In the genomic region with DNA sequence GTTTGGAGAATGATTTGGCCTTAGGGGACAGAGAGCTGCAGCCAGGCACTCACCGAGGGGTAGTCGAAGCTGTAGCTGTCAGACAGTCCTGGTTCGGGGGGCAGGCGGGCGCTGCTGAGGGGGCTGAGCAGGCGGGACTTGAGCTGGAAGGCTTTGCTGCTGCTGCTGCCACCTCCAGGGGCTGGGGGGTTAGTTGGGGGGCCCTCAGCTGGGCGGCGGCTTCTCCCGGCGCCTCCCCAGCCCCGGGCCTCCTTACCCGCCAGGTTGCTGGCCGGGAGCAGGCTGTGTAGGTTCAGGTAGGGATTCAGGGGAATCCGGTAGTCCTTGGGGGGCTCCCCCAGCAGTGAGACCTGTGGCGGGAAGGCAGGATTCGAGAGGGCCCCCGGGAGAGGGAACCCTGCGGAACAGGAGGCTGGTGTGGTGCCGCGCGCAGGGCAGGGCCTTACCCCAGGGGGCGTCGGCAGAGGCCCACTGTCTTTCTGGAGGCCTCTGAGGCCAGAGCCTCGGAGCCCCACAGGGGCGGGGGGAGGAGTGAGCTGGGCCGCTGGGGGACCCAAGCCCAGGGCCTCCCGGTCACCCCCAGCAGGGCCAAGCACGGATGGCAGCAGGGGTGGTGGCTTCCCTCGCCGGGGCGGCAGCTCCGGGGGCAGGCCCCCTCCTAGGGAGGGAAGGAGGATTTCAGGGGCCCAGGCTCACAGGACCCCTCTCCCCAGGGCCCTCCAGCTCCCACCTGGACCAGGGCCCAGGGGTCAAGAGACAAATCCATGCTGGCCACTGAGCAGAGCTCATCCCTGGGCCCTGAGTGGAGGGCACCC, we compare ENCODE assay signal across 24 cellular contexts. TPM values are rescaled to one million over a fixed set of nuclear protein-coding genes. Genes with fewer than 3 reads are reported as not detected.
DNase-seq lines count a peak whose midpoint lies in the region; ATAC-seq and TF ChIP-seq lines count a peak whose summit lies in the region.
"Had no signal": no experiment of that assay in that cellular context is flagged by ENCODE, and none has a peak within 500 bp of the region (broad histone marks: within the 10 kb centered on the region; RNA-seq: fewer than 3 reads in every experiment).

No MANE protein-coding gene starts in this region.

- TSS peak; percentile 8 for BruUV-seq in mammary epithelial cell (replicated peaks; lab: Mats Ljungman, UMichigan)

- H3K36me3 Mint-ChIP-seq in T-helper 17 cell (ENCODE audit: low read depth): peaks cover 8% of the 10 kb centered on the region

- H3K4me1 ChIP-seq in mammary epithelial cell (ENCODE audit: insufficient read depth, low read length) (peaks cover 8% of the 10 kb centered on the region), breast epithelium (no peaks in the 10 kb centered on the region), mucosa of rectum (ENCODE audit: control insufficient read depth in 2 of 2, insufficient read depth in 2 of 2, low read length in 2 of 2) (peaks cover 25 to 29% of the 10 kb centered on the region in 2 donors), transverse colon (peaks cover 9 to 22% (median 21%) of the 10 kb centered on the region in 4 donors)

- no peaks in the 10 kb centered on the region for H4K20me1 ChIP-seq in mammary epithelial cell (ENCODE audit: insufficient read depth, low read length)

- intact Hi-C loops in mammary epithelial cell (cut with micrococcal nuclease) (no loop called here), breast epithelium (cut with DNase I; ENCODE audit: low total_unique reads) (no loop called here), transverse colon (cut with DNase I; ENCODE audit: low total_unique reads) (no loop called here)

- H3K4me1 Mint-ChIP-seq in T-helper 17 cell: peaks cover 10% of the 10 kb centered on the region

- H3K27ac ChIP-seq in mammary epithelial cell (ENCODE audit: insufficient read depth, low read depth, low read length): no peak overlapping the region
- H3K27ac ChIP-seq in breast epithelium: no peak overlapping the region
- peak overlapping the region; percentile 85 to 95 for H3K27ac ChIP-seq in mucosa of rectum (ENCODE audit: low read depth in 2 of 2, low read length in 2 of 2)
- H3K27ac ChIP-seq in transverse colon: peak overlapping the region; percentile 76 to 79 (median 77)
- H3K27ac ChIP-seq: 22Rv1, KMS-11, RWPE1, SK-N-MC had no signal

- no peak overlapping the region for H2AFZ ChIP-seq in mammary epithelial cell (ENCODE audit: low read depth, low read length)
- H2AFZ ChIP-seq: GM23338 had no signal

- 97% methylated on average over 5 of the region's 32 CpGs for WGBS in mammary epithelial cell (ENCODE audit: low coverage, missing lambda C conversion rate)
- WGBS in transverse colon (ENCODE audit: low coverage in 1 of 2), 2 donors: 93% methylated on average over 23 of the region's 32 CpGs; no CpG with 5 or more reads in 1 of the 2 donors

- dilution Hi-C loops in mammary epithelial cell (cut with HindIII; ENCODE audit: low sequenced_read_pairs): no loop called here

- in situ Hi-C loops in mammary epithelial cell (cut with MboI; ENCODE audit: low sequenced_read_pairs in 2 of 2) (no loop called here), transverse colon (cut with MboI; ENCODE audit: low pct_ligation_motif_present in 1 of 4, low pct_unique_long_range_greater_than_20kb in 1 of 4, low sequenced_read_pairs in 3 of 4) (no loop called here)

- H3K9ac ChIP-seq in mammary epithelial cell (ENCODE audit: insufficient read depth, low read length): no peak overlapping the region
- peak overlapping the region in 1 of 2 donors; percentile 75 for H3K9ac ChIP-seq in mucosa of rectum (ENCODE audit: low read depth in 1 of 2, low read length in 2 of 2)
- H3K9ac ChIP-seq: KMS-11 had no signal

- H3K36me3 ChIP-seq in mammary epithelial cell (ENCODE audit: insufficient read depth, low read length): peaks cover 9% of the 10 kb centered on the region
- H3K36me3 ChIP-seq in breast epithelium: peaks cover 21% of the 10 kb centered on the region
- peaks cover 31 to 48% of the 10 kb centered on the region in 2 donors for H3K36me3 ChIP-seq in mucosa of rectum (ENCODE audit: control insufficient read depth in 2 of 2, insufficient read depth in 2 of 2, low read length in 2 of 2)
- peaks cover 0 to 35% (median 6%) of the 10 kb centered on the region in 4 donors for H3K36me3 ChIP-seq in transverse colon

- H3K4me3 ChIP-seq in mammary epithelial cell (replicated peaks in 1 of 3; ENCODE audit: insufficient read depth in 1 of 3, low read depth in 2 of 3, low read length in 3 of 3) (no peak overlapping the region), breast epithelium (no peak overlapping the region), mucosa of rectum (ENCODE audit: low read length in 2 of 2) (peak overlapping the region in 1 of 2 donors; percentile 12), transverse colon (no peak overlapping the region)
- H3K4me3 ChIP-seq: GM23338, HAP-1, SK-N-MC had no signal

- H3K27ac Mint-ChIP-seq in T-helper 17 cell: peak overlapping the region; percentile 65
- H3K27ac Mint-ChIP-seq: GM23338 had no signal

- CTCF ChIA-PET in mammary epithelial cell (lab: Charles Lee; ENCODE audit: low non-redundant PET): no interaction called here

- H3K9me3 ChIP-seq in mammary epithelial cell (replicated peaks; ENCODE audit: insufficient read depth, low read length): no peaks in the 10 kb centered on the region
- no peaks in the 10 kb centered on the region for H3K9me3 ChIP-seq in breast epithelium
- no peaks in the 10 kb centered on the region for H3K9me3 ChIP-seq in T-helper 17 cell (ENCODE audit: control insufficient read depth, low read length, poor library complexity, severe bottlenecking)
- no peaks in the 10 kb centered on the region for H3K9me3 ChIP-seq in mucosa of rectum (ENCODE audit: control insufficient read depth in 2 of 2, low read length in 2 of 2)
- no peaks in the 10 kb centered on the region for H3K9me3 ChIP-seq in transverse colon
- H3K9me3 ChIP-seq: BE2C, HAP-1 had no signal

- peak overlapping the region; percentile 36 for H3K4me3 Mint-ChIP-seq in T-helper 17 cell
- H3K4me3 Mint-ChIP-seq: GM23338 had no signal

- DNase-seq in mammary epithelial cell (no peak), breast epithelium (ENCODE audit: low spot score in 2 of 2) (no peak), T-helper 17 cell (no peak), transverse colon (no peak), SW 1271 (lab: John Stamatoyannopoulos, UW) (no peak), DMS53 (lab: John Stamatoyannopoulos, UW) (no peak)
- DNase-seq: BE2C, DMS153, IMR-90, MM.1S, NCI-H1694, NCI-H2029 treated with DMSO at 0.1 percent for 48 hours, NCI-H226, NCI-H510A, NCI-H69, SHP77 treated with DMSO at 0.1 percent for 48 hours had no signal

- TF ChIP-seq CTCF in mammary epithelial cell (conservative IDR thresholded peaks at IDR 0.05 in 1 of 2, IDR thresholded peaks at IDR 0.05 in 1 of 2; ENCODE audit: extremely low read depth in 1 of 2, insufficient read depth in 1 of 2, low read depth in 1 of 2, low read length in 2 of 2) (no peak), breast epithelium (IDR thresholded peaks at IDR 0.05) (no peak), transverse colon (IDR thresholded peaks at IDR 0.05) (no peak)

- no peak for TF ChIP-seq POLR2A in breast epithelium (IDR thresholded peaks at IDR 0.05)
- TF ChIP-seq POLR2A in transverse colon (IDR thresholded peaks at IDR 0.05): no peak

- H3K4me2 ChIP-seq in mammary epithelial cell (ENCODE audit: insufficient read depth, low read depth, low read length): no peak overlapping the region
- H3K4me2 ChIP-seq: GM23338, KMS-11 had no signal

- TF ChIP-seq EP300 in transverse colon (IDR thresholded peaks at IDR 0.05; ENCODE audit: low read depth): no peak

- H3K27me3 ChIP-seq in mammary epithelial cell (ENCODE audit: insufficient read depth, low read length): no peaks in the 10 kb centered on the region
- no peaks in the 10 kb centered on the region for H3K27me3 ChIP-seq in breast epithelium
- H3K27me3 ChIP-seq in mucosa of rectum (ENCODE audit: control insufficient read depth in 2 of 2, insufficient read depth in 2 of 2, low read length in 2 of 2): no peaks in the 10 kb centered on the region
- no peaks in the 10 kb centered on the region for H3K27me3 ChIP-seq in transverse colon
- H3K27me3 ChIP-seq: BE2C had no signal

- no peaks in the 10 kb centered on the region for H3K27me3 Mint-ChIP-seq in T-helper 17 cell

- ATAC-seq in T-helper 17 cell (no peak), GM21381 (IDR thresholded peaks at IDR 0.05; ENCODE audit: unreplicated experiment) (no peak)
- ATAC-seq: GM23338 had no signal

- peaks cover 2% of the 10 kb centered on the region for H3K79me2 ChIP-seq in mammary epithelial cell (ENCODE audit: insufficient read depth, low read length)

RNA-seq across cellular contexts. Expression of a gene that starts 5.0 kb away (rescaled TPM):
- total RNA-seq in mammary epithelial cell (10 to 100 TPM; 23.5 to 28.7 TPM), breast epithelium (10 to 100 TPM; 14.7 to 19.9 (median 15.7) TPM), T-helper 17 cell (1 to 10 TPM; 3.3 to 5.9 TPM), transverse colon (10 to 100 TPM in 1 of 4 donors, 1 to 10 TPM in 2, not detected in 1; 6.1 to 28.9 (median 8.4) TPM)
- 38.2 TPM for polyA plus RNA-seq in mammary epithelial cell
- 3.6 TPM for polyA minus RNA-seq in mammary epithelial cell

RNA-seq across cellular contexts. Expression of a gene that starts 11.2 kb away (rescaled TPM):
- total RNA-seq in mammary epithelial cell (1 to 10 TPM; 1.2 to 3.7 TPM), breast epithelium (1 to 10 TPM; 1.3 to 4.4 (median 3.3) TPM), T-helper 17 cell (1 to 10 TPM; 1.1 to 2.4 TPM), transverse colon (1 to 10 TPM; 1.9 to 8.2 (median 3.8) TPM)
- polyA plus RNA-seq in mammary epithelial cell: 1.1 TPM
- polyA minus RNA-seq in mammary epithelial cell: 0.62 TPM

RNA-seq across cellular contexts. Expression of a gene that starts 12.5 kb away (rescaled TPM):
- 10 to 100 TPM in 1 of 2 donors, 1 to 10 TPM in 1; 8.3 to 43.0 TPM for total RNA-seq in mammary epithelial cell
- polyA plus RNA-seq in mammary epithelial cell: 7.6 TPM
- polyA minus RNA-seq in mammary epithelial cell: 7.6 TPM
- total RNA-seq in breast epithelium: 10 to 100 TPM; 10.7 to 17.7 (median 12.3) TPM
- total RNA-seq in T-helper 17 cell: 10 to 100 TPM; 40.2 to 49.8 TPM
- total RNA-seq in transverse colon: 10 to 100 TPM; 35.0 to 39.6 (median 38.6) TPM

RNA-seq across cellular contexts. Expression of a gene that starts 18.6 kb away (rescaled TPM):
- total RNA-seq in mammary epithelial cell (10 to 100 TPM in 1 of 2 donors, 1 to 10 TPM in 1; 4.3 to 10.2 TPM), breast epithelium (10 to 100 TPM in 1 of 3 donors, 1 to 10 TPM in 2; 5.9 to 10.1 (median 7.9) TPM), T-helper 17 cell (100 to 1,000 TPM; 227 to 251 TPM), transverse colon (10 to 100 TPM in 2 of 4 donors, 1 to 10 TPM in 2; 2.6 to 17.5 (median 8.6) TPM)
- 9.6 TPM for polyA plus RNA-seq in mammary epithelial cell
- polyA minus RNA-seq in mammary epithelial cell: not detected

RNA-seq across cellular contexts. Expression of a gene that starts 31.1 kb away (rescaled TPM):
- total RNA-seq in mammary epithelial cell (10 to 100 TPM in 1 of 2 donors, 1 to 10 TPM in 1; 3.1 to 21.7 TPM), breast epithelium (1 to 10 TPM in 2 of 3 donors, under 1 TPM in 1; 0.64 to 1.8 (median 1.3) TPM), T-helper 17 cell (under 1 TPM; 0.10 to 0.25 TPM), transverse colon (under 1 TPM in 2 of 4 donors, not detected in 2; 0.27 to 0.48 TPM)
- polyA plus RNA-seq in mammary epithelial cell: 1.7 TPM
- polyA minus RNA-seq in mammary epithelial cell: 0.62 TPM

Comparison
In these comparisons a context has a peak if more than half of its experiments do, and no peak if none do; other contexts are left out.
1. H3K27ac ChIP-seq: peak in mucosa of rectum (2 of 2) and transverse colon (4 of 4); none in mammary epithelial cell (single experiment) and breast epithelium (0 of 2).